In genomic region chr5:167895899-167896659, GRCh38 we compare ENCODE assay signal across 15 cellular contexts.
DNase-seq lines count a peak whose midpoint lies in the region; ATAC-seq, FAIRE-seq and TF ChIP-seq lines count a peak whose summit lies in the region.
"Had no signal": no experiment of that assay in that cellular context is flagged by ENCODE, and none has a peak within 500 bp of the region (broad histone marks: within the 10 kb centered on the region; RNA-seq: fewer than 3 reads in every experiment).

No MANE protein-coding gene starts in this region.

- no peak overlapping the region for H3K27ac Mint-ChIP-seq in effector memory CD8-positive, alpha-beta T cell
- H3K27ac Mint-ChIP-seq: CD4-positive, alpha-beta T cell had no signal

- peak; percentile 32 for DNase-seq in AG20443 (ENCODE audit: low spot score)
- peak; percentile 38 for DNase-seq in NCI-H226
- peak; percentile 11 for DNase-seq in choroid plexus epithelial cell (ENCODE audit: low read depth)
- no peak for DNase-seq in retinal pigment epithelial cell (ENCODE audit: low read depth)
- DNase-seq in effector memory CD8-positive, alpha-beta T cell, result no peak
- no peak for DNase-seq in HepG2 (ENCODE audit: low spot score)
- no peak for DNase-seq in WERI-Rb-1
- DNase-seq: BE2C; Calu3; CD4-positive, alpha-beta T cell; HCEC 1CT; NCI-H1105 treated with DMSO at 0.1 percent for 48 hours; NCI-H1694 treated with DMSO at 0.1 percent for 48 hours; NCI-H2107; NCI-H2227 treated with DMSO at 0.1 percent for 48 hours had no signal

- in situ Hi-C loops in HepG2 (cut with HindIII; ENCODE audit: extremely low pct_ligation_motif_present, low pct_unique_long_range_greater_than_20kb), result no loop called here

- no peak for TF ChIP-seq RAD21 in HepG2 (CRISPR knock-in tag; IDR thresholded peaks at IDR 0.05)

- peaks cover 5 to 8% of the 10 kb centered on the region in 2 donors for H3K9me3 Mint-ChIP-seq in effector memory CD8-positive, alpha-beta T cell
- H3K9me3 Mint-ChIP-seq: CD4-positive, alpha-beta T cell had no signal

- H3K4me2 ChIP-seq in HepG2 (ENCODE audit: low read depth, low read length), result no peak overlapping the region

- no peak for TF ChIP-seq EP300 in HepG2 (IDR thresholded peaks at IDR 0.05; ENCODE audit: low read depth in 2 of 2, low read length in 2 of 2)
- no peak for TF ChIP-seq EP300 in HepG2 (CRISPR knock-in tag; IDR thresholded peaks at IDR 0.05; ENCODE audit: borderline replicate concordance)

- peaks cover 0 to 10% of the 10 kb centered on the region in 2 experiments; a peak in 1 of 5 replicates for H3K27me3 ChIP-seq in HepG2 (ENCODE audit: control insufficient read depth in 1 of 2, insufficient read depth in 2 of 2, low read length in 2 of 2)
- no peaks in the 10 kb centered on the region for H3K27me3 ChIP-seq in WERI-Rb-1 (ENCODE audit: insufficient read depth, low read depth, severe bottlenecking)

- BruUV-seq in HepG2 (replicated peaks; lab: Mats Ljungman, UMichigan), result no TSS peak

- TF ChIP-seq CTCF in choroid plexus epithelial cell (conservative IDR thresholded peaks at IDR 0.05; ENCODE audit: low read depth, low read length) (no peak), retinal pigment epithelial cell (conservative IDR thresholded peaks at IDR 0.05; ENCODE audit: low read depth, low read length) (peak; percentile 2), HepG2 (CRISPR knock-in tag; IDR thresholded peaks at IDR 0.05) (no peak), WERI-Rb-1 (IDR thresholded peaks at IDR 0.05; ENCODE audit: low read depth, low read length) (no peak)

- H3K36me3 ChIP-seq in HepG2 (replicated peaks in 1 of 2; ENCODE audit: control insufficient read depth in 1 of 2, insufficient read depth in 2 of 2, low read length in 2 of 2) (no peaks in the 10 kb centered on the region), WERI-Rb-1 (no peaks in the 10 kb centered on the region)
- H3K36me3 ChIP-seq: BE2C had no signal

- H2AFZ ChIP-seq in HepG2 (ENCODE audit: low read length), result no peak overlapping the region

- no peak overlapping the region for H3K27ac ChIP-seq in HepG2 (ENCODE audit: extremely low read length, insufficient read depth, low read length)
- H3K27ac ChIP-seq in WERI-Rb-1, result no peak overlapping the region

- H3K4me3 ChIP-seq in choroid plexus epithelial cell (ENCODE audit: low read depth, low read length), result no peak overlapping the region
- no peak overlapping the region for H3K4me3 ChIP-seq in retinal pigment epithelial cell (ENCODE audit: low read length)
- no peak overlapping the region for H3K4me3 ChIP-seq in HepG2 (replicated peaks in 1 of 3; ENCODE audit: insufficient read depth in 1 of 3, low read depth in 2 of 3, low read length in 3 of 3)
- H3K4me3 ChIP-seq in WERI-Rb-1 (ENCODE audit: low read depth, low read length), result no peak overlapping the region

- H3K79me2 ChIP-seq in HepG2 (ENCODE audit: insufficient read depth, low read length), result no peaks in the 10 kb centered on the region

- no peak for TF ChIP-seq POLR2A in HepG2 (IDR thresholded peaks at IDR 0.05; ENCODE audit: insufficient read depth in 1 of 2, low read depth in 2 of 2, low read length in 2 of 2)

- FAIRE-seq in HepG2 (lab: Jason Lieb, UNC), result no peak

- H3K9me3 ChIP-seq in HepG2 (ENCODE audit: low read length) (no peaks in the 10 kb centered on the region), WERI-Rb-1 (ENCODE audit: severe bottlenecking) (no peaks in the 10 kb centered on the region)
- H3K9me3 ChIP-seq: BE2C had no signal

- no peaks in the 10 kb centered on the region for H3K27me3 Mint-ChIP-seq in effector memory CD8-positive, alpha-beta T cell
- H3K27me3 Mint-ChIP-seq: CD4-positive, alpha-beta T cell had no signal

- no peaks in the 10 kb centered on the region for H3K4me1 Mint-ChIP-seq in effector memory CD8-positive, alpha-beta T cell (ENCODE audit: low read depth in 2 of 2)

- no peaks in the 10 kb centered on the region for H4K20me1 ChIP-seq in HepG2 (ENCODE audit: insufficient read depth, low read length)

- WGBS in HepG2 (ENCODE audit: low lambda C conversion rate), result 11% methylated on average over 8 of the region's 8 CpGs

- H3K36me3 Mint-ChIP-seq in effector memory CD8-positive, alpha-beta T cell (ENCODE audit: insufficient read depth), result no peaks in the 10 kb centered on the region

- no peak overlapping the region for H3K4me3 Mint-ChIP-seq in effector memory CD8-positive, alpha-beta T cell
- H3K4me3 Mint-ChIP-seq: CD4-positive, alpha-beta T cell had no signal

- POLR2A ChIA-PET in HepG2 (lab: Yijun Ruan, JAX), result no interaction called here

- intact Hi-C loops in HepG2 (cut with micrococcal nuclease; ENCODE audit: unreplicated experiment), result no loop called here

- CTCF ChIA-PET in HepG2 (lab: Yijun Ruan, JAX; ENCODE audit: low intra/inter-chr PET ratio, low total read pairs), result no interaction called here

- ATAC-seq in effector memory CD8-positive, alpha-beta T cell (replicated peaks), result no peak
- ATAC-seq in HepG2, result no peak

- no peaks in the 10 kb centered on the region for H3K4me1 ChIP-seq in HepG2 (ENCODE audit: insufficient read depth, low read length)
- H3K4me1 ChIP-seq: BE2C had no signal

- no peak overlapping the region for H3K9ac ChIP-seq in HepG2 (ENCODE audit: insufficient read depth, low read depth, low read length)

TF ChIP-seq in HepG2, 621 proteins besides CTCF, POLR2A, EP300 and RAD21:
- no peak for TF ChIP-seq SRSF4 (IDR thresholded peaks at IDR 0.05; ENCODE audit: low read depth, low read length, poor library complexity, severe bottlenecking)
- no peak for TF ChIP-seq MIXL1 (CRISPR knock-in tag; IDR thresholded peaks at IDR 0.05)
- TF ChIP-seq NR2C2 (CRISPR knock-in tag; IDR thresholded peaks at IDR 0.05; ENCODE audit: borderline replicate concordance), result no peak
- no peak for TF ChIP-seq ZNF788 (CRISPR knock-in tag; IDR thresholded peaks at IDR 0.05; ENCODE audit: borderline replicate concordance)
- no peak for TF ChIP-seq ATAD3A (CRISPR knock-in tag; IDR thresholded peaks at IDR 0.05)
- TF ChIP-seq ZNF883 (CRISPR knock-in tag; IDR thresholded peaks at IDR 0.05; ENCODE audit: not compliant biosample characterization), result no peak
- no peak for TF ChIP-seq ZNF317 (CRISPR knock-in tag; IDR thresholded peaks at IDR 0.05)
- TF ChIP-seq ZFP36 (IDR thresholded peaks at IDR 0.05; ENCODE audit: borderline replicate concordance, low read depth, low read length, partially characterized antibody), result no peak
- TF ChIP-seq NFE2L1 (CRISPR knock-in tag; IDR thresholded peaks at IDR 0.05; ENCODE audit: borderline replicate concordance), result no peak
- TF ChIP-seq SIN3A (IDR thresholded peaks at IDR 0.05; ENCODE audit: borderline replicate concordance, low read depth, low read length), result no peak
- TF ChIP-seq ETV5 (CRISPR knock-in tag; IDR thresholded peaks at IDR 0.05; ENCODE audit: borderline replicate concordance), result no peak
- no peak for TF ChIP-seq GATA4 (IDR thresholded peaks at IDR 0.05; ENCODE audit: borderline replicate concordance, low read depth)
- TF ChIP-seq REPIN1 (CRISPR knock-in tag; IDR thresholded peaks at IDR 0.05; ENCODE audit: borderline replicate concordance, low read depth), result no peak
- no peak for TF ChIP-seq ZNF17 (CRISPR knock-in tag; IDR thresholded peaks at IDR 0.05)
- TF ChIP-seq RBM39 (IDR thresholded peaks at IDR 0.05; ENCODE audit: low read depth, low read length, poor library complexity, severe bottlenecking), result no peak
- TF ChIP-seq GATAD1 (CRISPR knock-in tag; IDR thresholded peaks at IDR 0.05), result no peak
- no peak for TF ChIP-seq ZBTB1 (CRISPR knock-in tag; IDR thresholded peaks at IDR 0.05; ENCODE audit: borderline replicate concordance)
- TF ChIP-seq GATAD2A (CRISPR knock-in tag; IDR thresholded peaks at IDR 0.05), result no peak

Comparison
In these comparisons a context has a peak if more than half of its experiments do, and no peak if none do; other contexts are left out.
1. DNase-seq: peak in AG20443 (single experiment), NCI-H226 (single experiment) and choroid plexus epithelial cell (single experiment); none in retinal pigment epithelial cell (single experiment), effector memory CD8-positive, alpha-beta T cell (0 of 3), HepG2 (single experiment) and WERI-Rb-1 (single experiment).